8 cellular contexts compared by ENCODE assay signal in the genomic region with DNA sequence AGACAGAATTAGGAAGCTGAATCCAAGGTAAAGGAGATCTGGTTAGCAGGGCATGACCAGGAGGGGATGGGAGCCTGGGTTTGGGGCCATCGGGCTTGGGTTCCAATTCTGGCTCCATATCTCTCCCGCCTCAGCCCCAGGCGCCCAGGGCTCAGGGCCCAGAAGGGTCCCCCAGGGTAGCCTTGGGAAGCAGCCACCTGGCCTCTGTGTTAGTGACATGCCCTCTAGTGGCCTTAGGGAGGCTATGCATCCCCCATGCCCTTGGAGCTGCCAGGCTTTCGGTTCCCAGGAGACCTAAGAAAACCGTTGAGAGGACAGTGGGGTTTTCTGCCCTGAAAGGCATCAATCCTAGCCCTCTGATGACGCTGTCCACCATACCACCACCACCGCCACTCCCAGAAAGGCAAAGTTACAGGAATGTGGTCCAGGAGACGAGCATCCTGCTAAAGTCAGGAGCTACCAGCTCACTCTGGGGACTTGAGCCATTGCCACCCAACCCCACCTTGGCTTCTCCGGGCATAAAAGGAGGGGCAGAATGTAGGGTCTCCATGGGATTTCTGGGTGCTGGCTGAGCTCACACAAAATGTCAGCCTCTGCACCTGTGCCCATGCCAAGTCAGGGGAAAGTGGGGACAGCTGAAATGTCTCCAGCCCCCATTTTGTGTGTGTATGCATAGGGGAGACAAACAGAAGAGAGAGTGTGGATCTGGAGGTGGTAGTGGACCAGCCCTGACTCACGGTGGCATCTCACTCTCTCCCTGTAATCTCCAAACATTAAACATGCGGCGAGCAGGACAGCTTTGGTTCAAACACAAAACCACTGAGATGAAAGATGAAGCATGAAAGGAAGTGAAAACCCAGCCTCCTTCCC. TPM values are rescaled to one million over a fixed set of nuclear protein-coding genes. Genes with fewer than 3 reads are reported as not detected.
A peak's percentile ranks its signal among the peaks of the same experiment; 100 is the strongest.
DNase-seq lines count a peak whose midpoint lies in the region; ATAC-seq, FAIRE-seq and TF ChIP-seq lines count a peak whose summit lies in the region.

No MANE protein-coding gene starts in this region.

- peak; percentile 83 for ATAC-seq in GM21515 (IDR thresholded peaks at IDR 0.05; ENCODE audit: unreplicated experiment)

- peak; percentile 63 for TF ChIP-seq RAD21 in Ishikawa (IDR thresholded peaks at IDR 0.05; ENCODE audit: low read depth)

- FAIRE-seq in RCC 7860 (lab: Jason Lieb, UNC): no peak

- DNase-seq in EL (peak; percentile 51), RCC 7860 (ENCODE audit: low spot score) (peak; percentile 27), amniotic epithelial cell (ENCODE audit: low read depth) (peak; percentile 49), hepatic stellate cell (ENCODE audit: low spot score) (peak; percentile 89), mesenteric fat pad (ENCODE audit: low spot score) (no peak)
- peak in 3 of 4 experiments; percentile 7 to 13 (median 12) for DNase-seq in stimulated activated CD4-positive, alpha-beta T cell treated with anti-CD3 and anti-CD28 coated beads, Interleukin-1b, Interleukin-23, amount 100 ng/mL, for 24 hours (ENCODE audit: low read depth in 4 of 4, low spot score in 1 of 4)

- TF ChIP-seq EP300 in Ishikawa (IDR thresholded peaks at IDR 0.05; ENCODE audit: borderline replicate concordance): no peak

TF ChIP-seq in Ishikawa, 13 proteins besides CTCF, POLR2A, EP300 and RAD21:
- no peak for TF ChIP-seq YY1 (IDR thresholded peaks at IDR 0.05; ENCODE audit: low read depth)
- TF ChIP-seq EGR1 (IDR thresholded peaks at IDR 0.05): no peak
- TF ChIP-seq TAF1 (IDR thresholded peaks at IDR 0.05; ENCODE audit: low read depth): no peak
- TF ChIP-seq, protein P1, sequence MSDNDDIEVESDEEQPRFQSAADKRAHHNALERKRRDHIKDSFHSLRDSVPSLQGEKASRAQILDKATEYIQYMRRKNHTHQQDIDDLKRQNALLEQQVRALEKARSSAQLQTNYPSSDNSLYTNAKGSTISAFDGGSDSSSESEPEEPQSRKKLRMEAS (IDR thresholded peaks at IDR 0.05): no peak
- TF ChIP-seq TCF12 (IDR thresholded peaks at IDR 0.05; ENCODE audit: low read depth): no peak
- no peak for TF ChIP-seq TEAD4 (IDR thresholded peaks at IDR 0.05)
- TF ChIP-seq, protein P2, sequence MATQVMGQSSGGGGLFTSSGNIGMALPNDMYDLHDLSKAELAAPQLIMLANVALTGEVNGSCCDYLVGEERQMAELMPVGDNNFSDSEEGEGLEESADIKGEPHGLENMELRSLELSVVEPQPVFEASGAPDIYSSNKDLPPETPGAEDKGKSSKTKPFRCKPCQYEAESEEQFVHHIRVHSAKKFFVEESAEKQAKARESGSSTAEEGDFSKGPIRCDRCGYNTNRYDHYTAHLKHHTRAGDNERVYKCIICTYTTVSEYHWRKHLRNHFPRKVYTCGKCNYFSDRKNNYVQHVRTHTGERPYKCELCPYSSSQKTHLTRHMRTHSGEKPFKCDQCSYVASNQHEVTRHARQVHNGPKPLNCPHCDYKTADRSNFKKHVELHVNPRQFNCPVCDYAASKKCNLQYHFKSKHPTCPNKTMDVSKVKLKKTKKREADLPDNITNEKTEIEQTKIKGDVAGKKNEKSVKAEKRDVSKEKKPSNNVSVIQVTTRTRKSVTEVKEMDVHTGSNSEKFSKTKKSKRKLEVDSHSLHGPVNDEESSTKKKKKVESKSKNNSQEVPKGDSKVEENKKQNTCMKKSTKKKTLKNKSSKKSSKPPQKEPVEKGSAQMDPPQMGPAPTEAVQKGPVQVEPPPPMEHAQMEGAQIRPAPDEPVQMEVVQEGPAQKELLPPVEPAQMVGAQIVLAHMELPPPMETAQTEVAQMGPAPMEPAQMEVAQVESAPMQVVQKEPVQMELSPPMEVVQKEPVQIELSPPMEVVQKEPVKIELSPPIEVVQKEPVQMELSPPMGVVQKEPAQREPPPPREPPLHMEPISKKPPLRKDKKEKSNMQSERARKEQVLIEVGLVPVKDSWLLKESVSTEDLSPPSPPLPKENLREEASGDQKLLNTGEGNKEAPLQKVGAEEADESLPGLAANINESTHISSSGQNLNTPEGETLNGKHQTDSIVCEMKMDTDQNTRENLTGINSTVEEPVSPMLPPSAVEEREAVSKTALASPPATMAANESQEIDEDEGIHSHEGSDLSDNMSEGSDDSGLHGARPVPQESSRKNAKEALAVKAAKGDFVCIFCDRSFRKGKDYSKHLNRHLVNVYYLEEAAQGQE (IDR thresholded peaks at IDR 0.05; ENCODE audit: low read depth): no peak
- TF ChIP-seq ZBTB7A (IDR thresholded peaks at IDR 0.05; ENCODE audit: low read depth): no peak
- TF ChIP-seq, protein P3, sequence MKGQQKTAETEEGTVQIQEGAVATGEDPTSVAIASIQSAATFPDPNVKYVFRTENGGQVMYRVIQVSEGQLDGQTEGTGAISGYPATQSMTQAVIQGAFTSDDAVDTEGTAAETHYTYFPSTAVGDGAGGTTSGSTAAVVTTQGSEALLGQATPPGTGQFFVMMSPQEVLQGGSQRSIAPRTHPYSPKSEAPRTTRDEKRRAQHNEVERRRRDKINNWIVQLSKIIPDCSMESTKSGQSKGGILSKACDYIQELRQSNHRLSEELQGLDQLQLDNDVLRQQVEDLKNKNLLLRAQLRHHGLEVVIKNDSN (IDR thresholded peaks at IDR 0.05): no peak
- no peak for TF ChIP-seq NFIC (IDR thresholded peaks at IDR 0.05)

RNA-seq across cellular contexts. Expression of a gene that starts 56.5 kb away (rescaled TPM):
- not detected for total RNA-seq in mesenteric fat pad
